ENCODE assay signal across 16 cellular contexts in the genomic region with DNA sequence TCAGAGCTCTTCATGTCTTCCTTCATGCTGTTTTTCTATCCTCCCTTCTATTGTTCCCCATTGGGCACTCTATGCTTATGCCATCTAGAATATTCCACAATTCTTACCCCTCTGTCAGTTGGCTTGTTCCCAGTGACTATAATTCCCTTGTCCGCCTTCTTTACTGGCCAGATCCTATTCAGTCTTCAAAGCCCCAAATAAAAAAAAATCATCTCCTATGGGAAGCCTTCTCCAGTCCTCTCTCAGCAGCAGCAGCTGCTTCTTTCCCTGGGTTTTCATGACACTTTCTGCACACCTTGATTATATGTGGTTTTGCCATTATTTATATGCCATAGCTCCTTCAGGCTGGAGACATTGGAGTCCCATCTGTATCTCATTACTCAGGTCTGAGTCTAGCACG. TPM values are rescaled to one million over a fixed set of nuclear protein-coding genes. Genes with fewer than 3 reads are reported as not detected.
DNase-seq lines count a peak whose midpoint lies in the region; ATAC-seq and TF ChIP-seq lines count a peak whose summit lies in the region.
"Had no signal": no experiment of that assay in that cellular context is flagged by ENCODE, and none has a peak within 500 bp of the region (broad histone marks: within the 10 kb centered on the region; RNA-seq: fewer than 3 reads in every experiment).

No MANE protein-coding gene starts in this region.

- WGBS in smooth muscle cell (ENCODE audit: low lambda C conversion rate): 92% methylated on average over 2 of the region's 2 CpGs

- TF ChIP-seq CTCF in smooth muscle cell (IDR thresholded peaks at IDR 0.05; ENCODE audit: borderline replicate concordance, insufficient read depth, poor library complexity, severe bottlenecking) (no peak), GM13976 (IDR thresholded peaks at IDR 0.05; ENCODE audit: borderline replicate concordance, control extremely low read depth, extremely low read depth, insufficient read depth, missing control alignments) (no peak)

- H3K4me1 ChIP-seq in smooth muscle cell (ENCODE audit: low read depth): peaks cover 19% of the 10 kb centered on the region
- H3K4me1 ChIP-seq: testis had no signal

- peaks cover 78% of the 10 kb centered on the region for H3K4me1 Mint-ChIP-seq in activated T-cell treated with anti-CD3 and anti-CD28 coated beads, Interleukin-2, amount 50 U/mL, for 72 hours (ENCODE audit: low read depth)
- H3K4me1 Mint-ChIP-seq in activated naive CD8-positive, alpha-beta T cell treated with anti-CD3 and anti-CD28 coated beads, Interleukin-2, amount 50 U/mL, for 24 hours: peaks cover 86% of the 10 kb centered on the region

- no peaks in the 10 kb centered on the region for H3K9me3 Mint-ChIP-seq in activated T-cell treated with anti-CD3 and anti-CD28 coated beads, Interleukin-2, amount 50 U/mL, for 72 hours
- H3K9me3 Mint-ChIP-seq in activated naive CD8-positive, alpha-beta T cell treated with anti-CD3 and anti-CD28 coated beads, Interleukin-2, amount 50 U/mL, for 24 hours: no peaks in the 10 kb centered on the region

- no peak overlapping the region for H3K9ac ChIP-seq in smooth muscle cell (ENCODE audit: low read depth)

- H3K27ac Mint-ChIP-seq in activated T-cell treated with anti-CD3 and anti-CD28 coated beads, Interleukin-2, amount 50 U/mL, for 72 hours: peak overlapping the region; percentile 64
- H3K27ac Mint-ChIP-seq in activated naive CD8-positive, alpha-beta T cell treated with anti-CD3 and anti-CD28 coated beads, Interleukin-2, amount 50 U/mL, for 24 hours: peak overlapping the region; percentile 95

- H3K4me3 Mint-ChIP-seq in activated T-cell treated with anti-CD3 and anti-CD28 coated beads, Interleukin-2, amount 50 U/mL, for 72 hours: peak overlapping the region; percentile 91 to 99
- H3K4me3 Mint-ChIP-seq in activated naive CD8-positive, alpha-beta T cell treated with anti-CD3 and anti-CD28 coated beads, Interleukin-2, amount 50 U/mL, for 24 hours: peak overlapping the region; percentile 83

- no peak overlapping the region for H2AFZ ChIP-seq in smooth muscle cell (ENCODE audit: low read depth)
- H2AFZ ChIP-seq: PC-9 had no signal

- no peaks in the 10 kb centered on the region for H3K36me3 ChIP-seq in smooth muscle cell (ENCODE audit: low read depth)
- H3K36me3 ChIP-seq: gastroesophageal sphincter, SJSA1, spleen had no signal

- H3K27me3 Mint-ChIP-seq in activated T-cell treated with anti-CD3 and anti-CD28 coated beads, Interleukin-2, amount 50 U/mL, for 72 hours (ENCODE audit: low read depth): no peaks in the 10 kb centered on the region
- no peaks in the 10 kb centered on the region for H3K27me3 Mint-ChIP-seq in activated naive CD8-positive, alpha-beta T cell treated with anti-CD3 and anti-CD28 coated beads, Interleukin-2, amount 50 U/mL, for 24 hours

- H3K27ac ChIP-seq in smooth muscle cell (ENCODE audit: low read depth): peak overlapping the region; percentile 98
- H3K27ac ChIP-seq: gastroesophageal sphincter, PC-9, SJSA1, testis had no signal

- H3K4me3 ChIP-seq in smooth muscle cell: no peak overlapping the region
- H3K4me3 ChIP-seq: gastroesophageal sphincter, PC-9, SJSA1, spleen, testis had no signal

- in situ Hi-C loops in GM13976 (cut with MboI; ENCODE audit: low sequenced_read_pairs, unreplicated experiment): no loop called here

- H3K4me2 ChIP-seq in smooth muscle cell: no peak overlapping the region
- H3K4me2 ChIP-seq: PC-9 had no signal

- H4K20me1 ChIP-seq in smooth muscle cell (ENCODE audit: low read depth): no peaks in the 10 kb centered on the region

- no peak for DNase-seq in activated T-cell treated with anti-CD3 and anti-CD28 coated beads, Interleukin-2, amount 50 U/mL, for 72 hours
- no peak for DNase-seq in activated T-cell treated with anti-CD3 and anti-CD28 coated beads, Interleukin-2, amount 50 U/mL, for 1 hour
- DNase-seq in NCI-H69 (lab: John Stamatoyannopoulos, UW): peak; percentile 14
- DNase-seq in activated naive CD8-positive, alpha-beta T cell treated with anti-CD3 and anti-CD28 coated beads, Interleukin-2, amount 50 U/mL, for 24 hours: no peak
- no peak for DNase-seq in smooth muscle cell (lab: John Stamatoyannopoulos, UW; ENCODE audit: unreplicated experiment)
- no peak for DNase-seq in NCI-H345 treated with DMSO at 0.1 percent for 48 hours (lab: John Stamatoyannopoulos, UW; ENCODE audit: unreplicated experiment)
- DNase-seq in GM13976 (ENCODE audit: low spot score): no peak
- no peak for DNase-seq in activated effector memory CD4-positive, alpha-beta T cell treated with anti-CD3 and anti-CD28 coated beads, Interleukin-2, amount 50 U/mL, for 16 hours
- DNase-seq: activated CD4-positive, CD25-positive, alpha-beta regulatory T cell treated with anti-CD3 and anti-CD28 coated beads, Interleukin-2, amount 50 U/mL, for 72 hours; erythroblast; PC-9; spleen; stimulated activated CD4-positive, alpha-beta T cell treated with anti-CD3 and anti-CD28 coated beads, Interleukin-4, amount 100 ng/mL, for 4 hours; testis had no signal

- peaks cover 4% of the 10 kb centered on the region in 2 donors for H3K36me3 Mint-ChIP-seq in activated T-cell treated with anti-CD3 and anti-CD28 coated beads, Interleukin-2, amount 50 U/mL, for 72 hours (ENCODE audit: insufficient read depth in 2 of 2)
- H3K36me3 Mint-ChIP-seq in activated naive CD8-positive, alpha-beta T cell treated with anti-CD3 and anti-CD28 coated beads, Interleukin-2, amount 50 U/mL, for 24 hours (ENCODE audit: low read depth): peaks cover 8% of the 10 kb centered on the region

- ATAC-seq in activated T-cell treated with anti-CD3 and anti-CD28 coated beads, Interleukin-2, amount 50 U/mL, for 72 hours (replicated peaks in 1 of 2): no peak
- ATAC-seq in activated naive CD8-positive, alpha-beta T cell treated with anti-CD3 and anti-CD28 coated beads, Interleukin-2, amount 50 U/mL, for 24 hours: no peak
- ATAC-seq: gastroesophageal sphincter had no signal

- H3K79me2 ChIP-seq in smooth muscle cell (ENCODE audit: low read depth): peaks cover 50% of the 10 kb centered on the region

- no peaks in the 10 kb centered on the region for H3K27me3 ChIP-seq in smooth muscle cell (ENCODE audit: low read depth)
- H3K27me3 ChIP-seq: gastroesophageal sphincter, SJSA1, spleen, testis had no signal

- H3K9me3 ChIP-seq in smooth muscle cell (replicated peaks; ENCODE audit: low read depth): no peaks in the 10 kb centered on the region
- H3K9me3 ChIP-seq: gastroesophageal sphincter, SJSA1, spleen, testis had no signal

- H3F3A ChIP-seq in smooth muscle cell (ENCODE audit: low read depth): peaks cover 12% of the 10 kb centered on the region

RNA-seq across cellular contexts. Expression of a gene that starts 54.6 kb away (rescaled TPM):
- 100 to 1,000 TPM; 117 to 137 TPM for total RNA-seq in activated T-cell treated with anti-CD3 and anti-CD28 coated beads, Interleukin-2, amount 50 U/mL, for 72 hours
- 81.2 and 85.1 TPM in 2 replicates for total RNA-seq in smooth muscle cell
- 15.7 and 34.2 TPM in 2 replicates for polyA plus RNA-seq in smooth muscle cell
